Comparison of ENCODE assay signal across 15 cellular contexts in the genomic region with DNA sequence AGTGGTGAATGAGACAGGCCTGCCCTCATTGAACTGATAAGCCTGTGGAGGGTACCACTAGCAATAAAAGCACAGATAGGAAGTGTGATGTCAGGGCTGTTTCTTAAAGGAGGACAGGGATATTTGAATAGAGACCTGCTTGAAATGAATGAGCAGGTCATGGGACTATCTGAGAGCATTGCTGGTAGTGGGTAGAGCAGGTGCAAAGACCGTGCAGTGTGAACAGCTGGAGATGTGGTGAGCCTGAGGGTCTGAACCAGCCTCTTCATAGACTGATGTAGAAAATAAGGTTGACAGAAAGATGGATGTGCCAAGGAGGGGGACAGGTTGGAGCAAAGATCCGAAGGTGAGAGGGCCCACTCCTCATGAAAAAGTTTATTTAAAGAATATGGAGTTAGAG. TPM values are rescaled to one million over a fixed set of nuclear protein-coding genes. Genes with fewer than 3 reads are reported as not detected.
DNase-seq lines count a peak whose midpoint lies in the region; ATAC-seq, FAIRE-seq and TF ChIP-seq lines count a peak whose summit lies in the region.
"Had no signal": no experiment of that assay in that cellular context is flagged by ENCODE, and none has a peak within 500 bp of the region (broad histone marks: within the 10 kb centered on the region; RNA-seq: fewer than 3 reads in every experiment).

No MANE protein-coding gene starts in this region.

- no peak for FAIRE-seq in HepG2 (lab: Jason Lieb, UNC)
- FAIRE-seq: urothelium cell line had no signal

- no peaks in the 10 kb centered on the region for H3K27me3 Mint-ChIP-seq in stimulated activated memory B cell treated with anti-CD40 and anti-IgM and Interleukin-4, amounts not matched to agents 10 μg/mL and 1 μg/mL and 100 μg/mL, for 72 hours
- H3K27me3 Mint-ChIP-seq in activated naive CD8-positive, alpha-beta T cell treated with anti-CD3 and anti-CD28 coated beads, Interleukin-2, amount 50 U/mL, for 24 hours: no peaks in the 10 kb centered on the region
- H3K27me3 Mint-ChIP-seq: activated naive CD4-positive, alpha-beta T cell treated with anti-CD3 and anti-CD28 coated beads, Interleukin-2, amount 10 ng/mL, durations not matched to agents 7 days and 5 days; central memory CD8-positive, alpha-beta T cell had no signal

- H3K79me2 ChIP-seq in HepG2 (ENCODE audit: insufficient read depth, low read length): peaks cover 69% of the 10 kb centered on the region

- no peaks in the 10 kb centered on the region; a peak in 1 of 5 replicates for H3K27me3 ChIP-seq in HepG2 (ENCODE audit: control insufficient read depth in 1 of 2, insufficient read depth in 2 of 2, low read length in 2 of 2)
- no peaks in the 10 kb centered on the region for H3K27me3 ChIP-seq in right lobe of liver
- H3K27me3 ChIP-seq in effector memory CD4-positive, alpha-beta T cell (replicated peaks; ENCODE audit: control insufficient read depth, insufficient read depth, low read length, poor library complexity, severe bottlenecking): no peaks in the 10 kb centered on the region

- H3K4me1 ChIP-seq in HepG2 (ENCODE audit: insufficient read depth, low read length): peaks cover 55% of the 10 kb centered on the region
- H3K4me1 ChIP-seq in right lobe of liver: peaks cover 0 to 16% (median 0%) of the 10 kb centered on the region in 4 donors
- peaks cover 14% of the 10 kb centered on the region for H3K4me1 ChIP-seq in effector memory CD4-positive, alpha-beta T cell (ENCODE audit: control insufficient read depth, insufficient read depth, low read length, poor library complexity, severe bottlenecking)

- peaks cover 8% of the 10 kb centered on the region for H3K36me3 Mint-ChIP-seq in stimulated activated memory B cell treated with anti-CD40 and anti-IgM and Interleukin-4, amounts not matched to agents 10 μg/mL and 1 μg/mL and 100 μg/mL, for 72 hours
- H3K36me3 Mint-ChIP-seq in activated naive CD8-positive, alpha-beta T cell treated with anti-CD3 and anti-CD28 coated beads, Interleukin-2, amount 50 U/mL, for 24 hours (ENCODE audit: low read depth): peaks cover 4% of the 10 kb centered on the region
- H3K36me3 Mint-ChIP-seq: activated naive CD4-positive, alpha-beta T cell treated with anti-CD3 and anti-CD28 coated beads, Interleukin-2, amount 10 ng/mL, durations not matched to agents 7 days and 5 days had no signal

- TF ChIP-seq RAD21 in HepG2 (CRISPR knock-in tag; IDR thresholded peaks at IDR 0.05): no peak

- no TSS peak for BruUV-seq in HepG2 (replicated peaks; lab: Mats Ljungman, UMichigan)

- no peak for ATAC-seq in HepG2
- ATAC-seq in right lobe of liver: no peak
- ATAC-seq in GM21717 (IDR thresholded peaks at IDR 0.05; ENCODE audit: unreplicated experiment): peak; percentile 37
- ATAC-seq in HG03139 (IDR thresholded peaks at IDR 0.05; ENCODE audit: unreplicated experiment): peak; percentile 35
- ATAC-seq in stimulated activated memory B cell treated with anti-CD40 and anti-IgM and Interleukin-4, amounts not matched to agents 10 μg/mL and 1 μg/mL and 100 μg/mL, for 72 hours: peak; percentile 55
- no peak for ATAC-seq in activated naive CD8-positive, alpha-beta T cell treated with anti-CD3 and anti-CD28 coated beads, Interleukin-2, amount 50 U/mL, for 24 hours

- peaks cover 0 to 5% of the 10 kb centered on the region in 2 experiments; a peak in 3 of 5 replicates for H3K36me3 ChIP-seq in HepG2 (replicated peaks in 1 of 2; ENCODE audit: control insufficient read depth in 1 of 2, insufficient read depth in 2 of 2, low read length in 2 of 2)
- H3K36me3 ChIP-seq in right lobe of liver: no peaks in the 10 kb centered on the region
- H3K36me3 ChIP-seq in effector memory CD4-positive, alpha-beta T cell (ENCODE audit: control insufficient read depth, insufficient read depth, low read length): no peaks in the 10 kb centered on the region

- TF ChIP-seq POLR2A in HepG2 (IDR thresholded peaks at IDR 0.05; ENCODE audit: insufficient read depth in 1 of 2, low read depth in 2 of 2, low read length in 2 of 2): no peak
- TF ChIP-seq POLR2A in right lobe of liver (IDR thresholded peaks at IDR 0.05): no peak

- no peak overlapping the region for H2AFZ ChIP-seq in HepG2 (ENCODE audit: low read length)

- 95% methylated on average over 2 of the region's 2 CpGs for WGBS in HepG2 (ENCODE audit: low lambda C conversion rate)
- WGBS in right lobe of liver (ENCODE audit: insufficient coverage, low coverage, low lambda C conversion rate, missing lambda C conversion rate): 100% methylated on average over 1 of the region's 2 CpGs

- H3K27ac Mint-ChIP-seq in stimulated activated memory B cell treated with anti-CD40 and anti-IgM and Interleukin-4, amounts not matched to agents 10 μg/mL and 1 μg/mL and 100 μg/mL, for 72 hours: no peak overlapping the region
- H3K27ac Mint-ChIP-seq in activated naive CD8-positive, alpha-beta T cell treated with anti-CD3 and anti-CD28 coated beads, Interleukin-2, amount 50 U/mL, for 24 hours: no peak overlapping the region
- H3K27ac Mint-ChIP-seq: activated naive CD4-positive, alpha-beta T cell treated with anti-CD3 and anti-CD28 coated beads, Interleukin-2, amount 10 ng/mL, durations not matched to agents 7 days and 5 days had no signal

- H3K4me3 Mint-ChIP-seq in stimulated activated memory B cell treated with anti-CD40 and anti-IgM and Interleukin-4, amounts not matched to agents 10 μg/mL and 1 μg/mL and 100 μg/mL, for 72 hours: no peak overlapping the region
- no peak overlapping the region for H3K4me3 Mint-ChIP-seq in activated naive CD8-positive, alpha-beta T cell treated with anti-CD3 and anti-CD28 coated beads, Interleukin-2, amount 50 U/mL, for 24 hours
- H3K4me3 Mint-ChIP-seq: activated naive CD4-positive, alpha-beta T cell treated with anti-CD3 and anti-CD28 coated beads, Interleukin-2, amount 10 ng/mL, durations not matched to agents 7 days and 5 days; central memory CD8-positive, alpha-beta T cell had no signal

- H4K20me1 ChIP-seq in HepG2 (ENCODE audit: insufficient read depth, low read length): no peaks in the 10 kb centered on the region; the same call in 1 of the 2 replicates

- in situ Hi-C loops in HepG2 (cut with HindIII; ENCODE audit: extremely low pct_ligation_motif_present, low pct_unique_long_range_greater_than_20kb): no loop called here

- DNase-seq in HepG2 (ENCODE audit: low spot score) (no peak), right lobe of liver (no peak), Ammon's horn (ENCODE audit: low spot score) (no peak)
- DNase-seq in activated naive CD8-positive, alpha-beta T cell treated with anti-CD3 and anti-CD28 coated beads, Interleukin-2, amount 50 U/mL, for 24 hours: no peak
- DNase-seq in effector memory CD4-positive, alpha-beta T cell: no peak
- DNase-seq: activated naive CD4-positive, alpha-beta T cell treated with anti-CD3 and anti-CD28 coated beads, Interleukin-2, amount 10 ng/mL, durations not matched to agents 7 days and 5 days; KG1; NCI-H2029 treated with DMSO at 0.1 percent for 48 hours had no signal

- no peaks in the 10 kb centered on the region for H3K9me3 ChIP-seq in HepG2 (ENCODE audit: low read length)
- H3K9me3 ChIP-seq in right lobe of liver: no peaks in the 10 kb centered on the region
- H3K9me3 ChIP-seq in effector memory CD4-positive, alpha-beta T cell (ENCODE audit: control insufficient read depth, low read length): no peaks in the 10 kb centered on the region

- peaks cover 16% of the 10 kb centered on the region for H3K4me1 Mint-ChIP-seq in stimulated activated memory B cell treated with anti-CD40 and anti-IgM and Interleukin-4, amounts not matched to agents 10 μg/mL and 1 μg/mL and 100 μg/mL, for 72 hours
- peaks cover 19% of the 10 kb centered on the region for H3K4me1 Mint-ChIP-seq in activated naive CD8-positive, alpha-beta T cell treated with anti-CD3 and anti-CD28 coated beads, Interleukin-2, amount 50 U/mL, for 24 hours

- H3K9me3 Mint-ChIP-seq in stimulated activated memory B cell treated with anti-CD40 and anti-IgM and Interleukin-4, amounts not matched to agents 10 μg/mL and 1 μg/mL and 100 μg/mL, for 72 hours: no peaks in the 10 kb centered on the region
- no peaks in the 10 kb centered on the region for H3K9me3 Mint-ChIP-seq in activated naive CD8-positive, alpha-beta T cell treated with anti-CD3 and anti-CD28 coated beads, Interleukin-2, amount 50 U/mL, for 24 hours
- H3K9me3 Mint-ChIP-seq: activated naive CD4-positive, alpha-beta T cell treated with anti-CD3 and anti-CD28 coated beads, Interleukin-2, amount 10 ng/mL, durations not matched to agents 7 days and 5 days; central memory CD8-positive, alpha-beta T cell had no signal

- no peak overlapping the region for H3K27ac ChIP-seq in HepG2 (ENCODE audit: extremely low read length, insufficient read depth, low read length)
- no peak overlapping the region for H3K27ac ChIP-seq in right lobe of liver
- H3K27ac ChIP-seq in effector memory CD4-positive, alpha-beta T cell (ENCODE audit: insufficient read depth, low read length, poor library complexity, severe bottlenecking): no peak overlapping the region
- H3K27ac ChIP-seq: epithelial cell of prostate had no signal

- no peak for TF ChIP-seq EP300 in HepG2 (IDR thresholded peaks at IDR 0.05; ENCODE audit: low read depth in 2 of 2, low read length in 2 of 2)
- no peak for TF ChIP-seq EP300 in HepG2 (CRISPR knock-in tag; IDR thresholded peaks at IDR 0.05; ENCODE audit: borderline replicate concordance)

- TF ChIP-seq CTCF in HepG2 (CRISPR knock-in tag; IDR thresholded peaks at IDR 0.05) (no peak), right lobe of liver (IDR thresholded peaks at IDR 0.05) (no peak)

- CTCF ChIA-PET in HepG2 (lab: Yijun Ruan, JAX; ENCODE audit: low intra/inter-chr PET ratio, low total read pairs): no interaction called here

- no peak overlapping the region for H3K4me3 ChIP-seq in HepG2 (replicated peaks in 1 of 3; ENCODE audit: insufficient read depth in 1 of 3, low read depth in 2 of 3, low read length in 3 of 3)
- no peak overlapping the region for H3K4me3 ChIP-seq in right lobe of liver
- no peak overlapping the region for H3K4me3 ChIP-seq in effector memory CD4-positive, alpha-beta T cell (ENCODE audit: insufficient read depth, low read depth, low read length, poor library complexity, severe bottlenecking)
- H3K4me3 ChIP-seq: lung had no signal

- no peak overlapping the region for H3K9ac ChIP-seq in HepG2 (ENCODE audit: insufficient read depth, low read depth, low read length)

- intact Hi-C loops in HepG2 (cut with micrococcal nuclease; ENCODE audit: unreplicated experiment) (no loop called here), right lobe of liver (cut with DNase I) (no loop called here)

- H3K4me2 ChIP-seq in HepG2 (ENCODE audit: low read depth, low read length): 0 out of 2 replicates have a peak overlapping the region, but pooled peaks have one; percentile 1

- POLR2A ChIA-PET in HepG2 (lab: Yijun Ruan, JAX): no interaction called here

RNA-seq across cellular contexts. Expression of gene NUP93, which starts 2.4 kb away (rescaled TPM):
- total RNA-seq in HepG2 (2016; rRNA removed; fragmentation: Illumina TruSeq; extraction: Trizol): 140 and 192 TPM in 2 replicates
- total RNA-seq in HepG2 (2016; cell fraction: cytosol; rRNA removed; fragmentation: Illumina TruSeq; extraction: Trizol; ENCODE audit: low read depth): 26.3 and 31.0 TPM in 2 replicates
- total RNA-seq in HepG2 (2016; cell fraction: insoluble cytoplasmic fraction; rRNA removed; fragmentation: Illumina TruSeq; extraction: Trizol): 144 and 197 TPM in 2 replicates
- 41.3 and 54.1 TPM in 2 replicates for total RNA-seq in HepG2 (2016; cell fraction: membrane; rRNA removed; fragmentation: Illumina TruSeq; extraction: Trizol)
- 83.7 and 88.0 TPM in 2 replicates for total RNA-seq in HepG2 (2016; cell fraction: nucleus; rRNA removed; fragmentation: Illumina TruSeq; extraction: Trizol)
- 50.1 and 58.5 TPM in 2 replicates for polyA plus RNA-seq in HepG2 (2011; rRNA removed)
- 39.7 and 48.2 TPM in 2 replicates for polyA plus RNA-seq in HepG2 (2011; cell fraction: cytosol; rRNA removed)
- 68.9 and 73.2 TPM in 2 replicates for polyA plus RNA-seq in HepG2 (2011; cell fraction: nucleus; rRNA removed)
- 61.3 and 62.5 TPM in 2 replicates for polyA plus RNA-seq in HepG2 (2012)
- polyA plus RNA-seq in HepG2 (2016; cell fraction: cytosol; fragmentation: Illumina TruSeq; extraction: Trizol; ENCODE audit: low read depth): 13.7 and 15.4 TPM in 2 replicates
- 127 and 140 TPM in 2 replicates for polyA plus RNA-seq in HepG2 (2016; cell fraction: insoluble cytoplasmic fraction; fragmentation: Illumina TruSeq; extraction: Trizol; ENCODE audit: low read depth)
- 22.4 and 22.7 TPM in 2 replicates for polyA plus RNA-seq in HepG2 (2016; cell fraction: membrane; fragmentation: Illumina TruSeq; extraction: Trizol; ENCODE audit: low read depth)
- 109 and 116 TPM in 2 replicates for polyA plus RNA-seq in HepG2 (2016; cell fraction: nucleus; fragmentation: Illumina TruSeq; extraction: Trizol; ENCODE audit: insufficient read depth, low read depth)
- 130 and 202 TPM in 2 replicates for polyA minus RNA-seq in HepG2 (2011; rRNA and poly(A)+ RNA removed; ENCODE audit: low replicate concordance)
- 51.7 and 53.7 TPM in 2 replicates for polyA minus RNA-seq in HepG2 (2011; cell fraction: cytosol; rRNA and poly(A)+ RNA removed)
- 49.1 and 65.1 TPM in 2 replicates for polyA minus RNA-seq in HepG2 (2011; cell fraction: nucleus; rRNA and poly(A)+ RNA removed)
- total RNA-seq in right lobe of liver: 10 to 100 TPM in 4 of 6 experiments, 1 to 10 TPM in 2; 8.3 to 17.0 (median 12.8) TPM

RNA-seq across cellular contexts. Expression of gene MT1X, which starts 50.1 kb away (rescaled TPM):
- total RNA-seq in HepG2 (2016; rRNA removed; fragmentation: Illumina TruSeq; extraction: Trizol) (288 and 327 TPM in 2 replicates), right lobe of liver (1,000 to 10,000 TPM in 4 of 6 experiments, 100 to 1,000 TPM in 2; 808 to 2,440 (median 1,620) TPM)
- 73.9 and 100 TPM in 2 replicates for total RNA-seq in HepG2 (2016; cell fraction: cytosol; rRNA removed; fragmentation: Illumina TruSeq; extraction: Trizol; ENCODE audit: low read depth)
- total RNA-seq in HepG2 (2016; cell fraction: insoluble cytoplasmic fraction; rRNA removed; fragmentation: Illumina TruSeq; extraction: Trizol): 257 and 313 TPM in 2 replicates
- total RNA-seq in HepG2 (2016; cell fraction: membrane; rRNA removed; fragmentation: Illumina TruSeq; extraction: Trizol): 97.1 and 117 TPM in 2 replicates
- 90.2 and 125 TPM in 2 replicates for total RNA-seq in HepG2 (2016; cell fraction: nucleus; rRNA removed; fragmentation: Illumina TruSeq; extraction: Trizol)
- 9.8 and 19.7 TPM in 2 replicates for polyA plus RNA-seq in HepG2 (2011; rRNA removed)
- 45.2 and 131 TPM in 2 replicates for polyA plus RNA-seq in HepG2 (2011; cell fraction: cytosol; rRNA removed)
- polyA plus RNA-seq in HepG2 (2011; cell fraction: nucleus; rRNA removed): 13.2 and 26.8 TPM in 2 replicates
- 19.2 and 23.8 TPM in 2 replicates for polyA plus RNA-seq in HepG2 (2012)
- polyA plus RNA-seq in HepG2 (2016; cell fraction: cytosol; fragmentation: Illumina TruSeq; extraction: Trizol; ENCODE audit: low read depth): 63.5 and 83.4 TPM in 2 replicates
- 331 and 345 TPM in 2 replicates for polyA plus RNA-seq in HepG2 (2016; cell fraction: insoluble cytoplasmic fraction; fragmentation: Illumina TruSeq; extraction: Trizol; ENCODE audit: low read depth)
- polyA plus RNA-seq in HepG2 (2016; cell fraction: membrane; fragmentation: Illumina TruSeq; extraction: Trizol; ENCODE audit: low read depth): 110 and 112 TPM in 2 replicates
- 198 and 202 TPM in 2 replicates for polyA plus RNA-seq in HepG2 (2016; cell fraction: nucleus; fragmentation: Illumina TruSeq; extraction: Trizol; ENCODE audit: insufficient read depth, low read depth)
- 60.6 and 119 TPM in 2 replicates for polyA minus RNA-seq in HepG2 (2011; rRNA and poly(A)+ RNA removed; ENCODE audit: low replicate concordance)
- 14.0 and 19.4 TPM in 2 replicates for polyA minus RNA-seq in HepG2 (2011; cell fraction: cytosol; rRNA and poly(A)+ RNA removed)
- 6.5 and 8.1 TPM in 2 replicates for polyA minus RNA-seq in HepG2 (2011; cell fraction: nucleus; rRNA and poly(A)+ RNA removed)

Comparison
In these comparisons a context has a peak if more than half of its experiments do, and no peak if none do; other contexts are left out.
1. ATAC-seq: peak in GM21717 (single experiment), HG03139 (single experiment) and stimulated activated memory B cell treated with anti-CD40 and anti-IgM and Interleukin-4, amounts not matched to agents 10 μg/mL and 1 μg/mL and 100 μg/mL, for 72 hours (single experiment); none in HepG2 (single experiment), right lobe of liver (0 of 4) and activated naive CD8-positive, alpha-beta T cell treated with anti-CD3 and anti-CD28 coated beads, Interleukin-2, amount 50 U/mL, for 24 hours (single experiment).